24 cellular contexts compared by ENCODE assay signal in genomic region chr11:68682531-68682931, GRCh38. TPM values are rescaled to one million over a fixed set of nuclear protein-coding genes. Genes with fewer than 3 reads are reported as not detected.
DNase-seq lines count a peak whose midpoint lies in the region; ATAC-seq, FAIRE-seq and TF ChIP-seq lines count a peak whose summit lies in the region.
"Had no signal": no experiment of that assay in that cellular context is flagged by ENCODE, and none has a peak within 500 bp of the region (broad histone marks: within the 10 kb centered on the region; RNA-seq: fewer than 3 reads in every experiment).

No MANE protein-coding gene starts in this region.

- no peak overlapping the region for H2AFZ ChIP-seq in HepG2 (ENCODE audit: low read length)
- H2AFZ ChIP-seq: parathyroid adenoma had no signal

- no peak overlapping the region for H3K27ac ChIP-seq in HepG2 (ENCODE audit: extremely low read length, insufficient read depth, low read length)
- H3K27ac ChIP-seq: cardiac muscle cell, gastroesophageal sphincter, KMS-11, parathyroid adenoma, right lobe of liver had no signal

- no peaks in the 10 kb centered on the region for H4K20me1 ChIP-seq in HepG2 (ENCODE audit: insufficient read depth, low read length)

- H3K4me3 ChIP-seq in NB4 (ENCODE audit: low read depth, low read length), result no peak overlapping the region
- no peak overlapping the region for H3K4me3 ChIP-seq in HepG2 (replicated peaks in 1 of 3; ENCODE audit: insufficient read depth in 1 of 3, low read depth in 2 of 3, low read length in 3 of 3)
- H3K4me3 ChIP-seq: cardiac muscle cell, gastroesophageal sphincter, GM12878, right lobe of liver had no signal

- intact Hi-C loops in cardiac septum (cut with DNase I) (no loop called here), Right ventricle myocardium superior (cut with DNase I) (no loop called here), HepG2 (cut with micrococcal nuclease; ENCODE audit: unreplicated experiment) (no loop called here)

- no peak overlapping the region for H3K4me2 ChIP-seq in HepG2 (ENCODE audit: low read depth, low read length)
- H3K4me2 ChIP-seq: KMS-11 had no signal

- POLR2A ChIA-PET in HepG2 (lab: Yijun Ruan, JAX), result no interaction called here

- H3K27me3 ChIP-seq in HepG2 (ENCODE audit: control insufficient read depth in 1 of 2, insufficient read depth in 2 of 2, low read length in 2 of 2), result peaks cover 8 to 43% of the 10 kb centered on the region in 2 experiments

- no TSS peak for BruUV-seq in HepG2 (replicated peaks; lab: Mats Ljungman, UMichigan)

- WGBS in HepG2 (ENCODE audit: low lambda C conversion rate), result 0% methylated on average over 1 of the region's 9 CpGs

- TF ChIP-seq RAD21 in HepG2 (CRISPR knock-in tag; IDR thresholded peaks at IDR 0.05), result no peak

- H3K9ac ChIP-seq in HepG2 (ENCODE audit: insufficient read depth, low read depth, low read length), result no peak overlapping the region
- H3K9ac ChIP-seq: KMS-11, parathyroid adenoma had no signal

- no peaks in the 10 kb centered on the region for H3K79me2 ChIP-seq in HepG2 (ENCODE audit: insufficient read depth, low read length)
- H3K79me2 ChIP-seq: parathyroid adenoma had no signal

- TF ChIP-seq EP300 in HepG2 (IDR thresholded peaks at IDR 0.05; ENCODE audit: low read depth in 2 of 2, low read length in 2 of 2), result no peak
- no peak for TF ChIP-seq EP300 in HepG2 (CRISPR knock-in tag; IDR thresholded peaks at IDR 0.05; ENCODE audit: borderline replicate concordance)

- CTCF ChIA-PET in HepG2 (lab: Yijun Ruan, JAX; ENCODE audit: low intra/inter-chr PET ratio, low total read pairs), result no interaction called here

- FAIRE-seq in HepG2 (lab: Jason Lieb, UNC), result no peak
- FAIRE-seq: GM12878 had no signal

- DNase-seq in cardiac septum (ENCODE audit: low spot score), result peak; percentile 39
- no peak for DNase-seq in Right ventricle myocardium superior
- peak; percentile 49 for DNase-seq in NB4 (ENCODE audit: low read depth)
- peak; percentile 66 for DNase-seq in islet precursor cell
- DNase-seq in stimulated activated naive CD4-positive, alpha-beta T cell treated with Interleukin-2 at 50 U/mL for 16 hours (lab: John Stamatoyannopoulos, UW), result no peak
- DNase-seq in HepG2 (ENCODE audit: low spot score), result no peak
- DNase-seq: activated CD4-positive, alpha-beta T cell treated with anti-CD3 and anti-CD28 coated beads for 48 hours; amygdala; CD4-positive, alpha-beta memory T cell; DMS53; kidney glomerular epithelial cell; naive B cell; NCI-H1092 treated with DMSO at 0.1 percent for 48 hours; NCI-H2107; NCI-H510A treated with DMSO at 0.1 percent for 48 hours; RPMI8226 had no signal

- ATAC-seq in Right ventricle myocardium superior (ENCODE audit: poor library complexity), result no peak
- ATAC-seq in HepG2, result no peak
- no peak for ATAC-seq in GM19351 (IDR thresholded peaks at IDR 0.05; ENCODE audit: unreplicated experiment)
- ATAC-seq: gastroesophageal sphincter; GM12878; stimulated activated memory B cell treated with anti-CD40 and anti-IgM and Interleukin-4, amounts not matched to agents 10 μg/mL and 1 μg/mL and 100 μg/mL, for 72 hours had no signal

- no peaks in the 10 kb centered on the region for H3K4me1 ChIP-seq in HepG2 (ENCODE audit: insufficient read depth, low read length)
- H3K4me1 ChIP-seq: parathyroid adenoma had no signal

- TF ChIP-seq CTCF in NB4 (IDR thresholded peaks at IDR 0.05; ENCODE audit: low read depth, low read length), result no peak
- no peak for TF ChIP-seq CTCF in HepG2 (CRISPR knock-in tag; IDR thresholded peaks at IDR 0.05)

- in situ Hi-C loops in HepG2 (cut with HindIII; ENCODE audit: extremely low pct_ligation_motif_present, low pct_unique_long_range_greater_than_20kb), result no loop called here

- H3K36me3 ChIP-seq in HepG2 (replicated peaks in 1 of 2; ENCODE audit: control insufficient read depth in 1 of 2, insufficient read depth in 2 of 2, low read length in 2 of 2), result no peaks in the 10 kb centered on the region
- H3K36me3 ChIP-seq: cardiac muscle cell, gastroesophageal sphincter, right lobe of liver had no signal

- no peak for TF ChIP-seq POLR2A in NB4 (IDR thresholded peaks at IDR 0.05; ENCODE audit: extremely low read depth, insufficient read length)
- no peak for TF ChIP-seq POLR2A in HepG2 (IDR thresholded peaks at IDR 0.05; ENCODE audit: insufficient read depth in 1 of 2, low read depth in 2 of 2, low read length in 2 of 2)

- H3K9me3 ChIP-seq in HepG2 (ENCODE audit: low read length), result no peaks in the 10 kb centered on the region
- H3K9me3 ChIP-seq: gastroesophageal sphincter, right lobe of liver had no signal

TF ChIP-seq in HepG2, 621 proteins besides CTCF, POLR2A, EP300 and RAD21 (continues in another document):
- TF ChIP-seq TBX2 (CRISPR knock-in tag; IDR thresholded peaks at IDR 0.05; ENCODE audit: borderline replicate concordance) (no peak), REST (IDR thresholded peaks at IDR 0.05; ENCODE audit: borderline replicate concordance in 1 of 2, low read depth in 1 of 2, low read length in 2 of 2) (no peak)

RNA-seq across cellular contexts. Expression of gene GAL, which starts 1.8 kb away (rescaled TPM):
- total RNA-seq in cardiac septum (0.30 TPM), Right ventricle myocardium superior (not detected), HepG2 (2016; rRNA removed; fragmentation: Illumina TruSeq; extraction: Trizol) (not detected in 2 replicates)
- total RNA-seq in HepG2 (2016; cell fraction: cytosol; rRNA removed; fragmentation: Illumina TruSeq; extraction: Trizol; ENCODE audit: low read depth), result not detected in 2 replicates
- not detected in 2 replicates for total RNA-seq in HepG2 (2016; cell fraction: insoluble cytoplasmic fraction; rRNA removed; fragmentation: Illumina TruSeq; extraction: Trizol)
- not detected in 2 replicates for total RNA-seq in HepG2 (2016; cell fraction: membrane; rRNA removed; fragmentation: Illumina TruSeq; extraction: Trizol)
- total RNA-seq in HepG2 (2016; cell fraction: nucleus; rRNA removed; fragmentation: Illumina TruSeq; extraction: Trizol), result not detected in 2 replicates
- not detected in 2 replicates for polyA plus RNA-seq in HepG2 (2011; rRNA removed)
- not detected in 2 replicates for polyA plus RNA-seq in HepG2 (2011; cell fraction: cytosol; rRNA removed)
- polyA plus RNA-seq in HepG2 (2011; cell fraction: nucleus; rRNA removed), result not detected in 2 replicates
- not detected in 2 replicates for polyA plus RNA-seq in HepG2 (2012)
- polyA plus RNA-seq in HepG2 (2016; cell fraction: cytosol; fragmentation: Illumina TruSeq; extraction: Trizol; ENCODE audit: low read depth), result not detected in 2 replicates
- polyA plus RNA-seq in HepG2 (2016; cell fraction: insoluble cytoplasmic fraction; fragmentation: Illumina TruSeq; extraction: Trizol; ENCODE audit: low read depth), result not detected in 2 replicates
- not detected in 2 replicates for polyA plus RNA-seq in HepG2 (2016; cell fraction: membrane; fragmentation: Illumina TruSeq; extraction: Trizol; ENCODE audit: low read depth)
- not detected in 2 replicates for polyA plus RNA-seq in HepG2 (2016; cell fraction: nucleus; fragmentation: Illumina TruSeq; extraction: Trizol; ENCODE audit: insufficient read depth, low read depth)
- 53.8 TPM in 1 of 2 replicates, not detected in the other for polyA minus RNA-seq in HepG2 (2011; rRNA and poly(A)+ RNA removed; ENCODE audit: low replicate concordance)
- not detected in 2 replicates for polyA minus RNA-seq in HepG2 (2011; cell fraction: cytosol; rRNA and poly(A)+ RNA removed)
- not detected in 2 replicates for polyA minus RNA-seq in HepG2 (2011; cell fraction: nucleus; rRNA and poly(A)+ RNA removed)
- total RNA-seq: CD4-positive, alpha-beta memory T cell; GM12878 had no signal
- polyA plus RNA-seq: CD4-positive, alpha-beta memory T cell had no signal

Comparison
In these comparisons a context has a peak if more than half of its experiments do, and no peak if none do; other contexts are left out.
1. DNase-seq: peak in cardiac septum (single experiment), NB4 (single experiment) and islet precursor cell (single experiment); none in Right ventricle myocardium superior (single experiment), stimulated activated naive CD4-positive, alpha-beta T cell treated with Interleukin-2 at 50 U/mL for 16 hours (single experiment) and HepG2 (single experiment).